8 cellular contexts compared by ENCODE assay signal in genomic region chr6:117498159-117498558, GRCh38. TPM values are rescaled to one million over a fixed set of nuclear protein-coding genes. Genes with fewer than 3 reads are reported as not detected.
DNase-seq lines count a peak whose midpoint lies in the region; ATAC-seq and TF ChIP-seq lines count a peak whose summit lies in the region.

No MANE protein-coding gene starts in this region.

- no peaks in the 10 kb centered on the region for H3K27me3 ChIP-seq in MG63

- peaks cover 2% of the 10 kb centered on the region for H3K36me3 ChIP-seq in MG63

- peaks cover 75% of the 10 kb centered on the region for H3K4me1 Mint-ChIP-seq in osteocyte (ENCODE audit: unreplicated experiment)

- TF ChIP-seq CTCF in osteocyte (IDR thresholded peaks at IDR 0.05): no peak

- H3K9me3 Mint-ChIP-seq in osteocyte (ENCODE audit: unreplicated experiment): no peaks in the 10 kb centered on the region

- H3K4me3 ChIP-seq in MG63: no peak overlapping the region

- no peaks in the 10 kb centered on the region for H3K36me3 Mint-ChIP-seq in osteocyte (ENCODE audit: unreplicated experiment)

- H3K9me3 ChIP-seq in MG63: no peaks in the 10 kb centered on the region

- H3K4me3 Mint-ChIP-seq in osteocyte (ENCODE audit: unreplicated experiment): peak overlapping the region; percentile 57

- DNase-seq in astrocyte of the hippocampus (ENCODE audit: low read depth, low spot score) (peak; percentile 67), osteocyte (ENCODE audit: extremely low spot score, unreplicated experiment) (no peak), MG63 (no peak), germinal center (ENCODE audit: low spot score) (no peak), nucleus accumbens (lab: John Stamatoyannopoulos, UW) (no peak), NCI-H1092 treated with DMSO at 0.1 percent for 48 hours (lab: John Stamatoyannopoulos, UW) (no peak)

- H3K27me3 Mint-ChIP-seq in osteocyte (ENCODE audit: unreplicated experiment): no peaks in the 10 kb centered on the region

- peak overlapping the region; percentile 99 for H3K27ac Mint-ChIP-seq in osteocyte (ENCODE audit: unreplicated experiment)

- ATAC-seq in GM19043 (IDR thresholded peaks at IDR 0.05; ENCODE audit: low read depth, unreplicated experiment) (peak; percentile 36), HG03442 (IDR thresholded peaks at IDR 0.05; ENCODE audit: unreplicated experiment) (peak; percentile 63)

RNA-seq across cellular contexts. Expression of gene DCBLD1, which starts 15.7 kb away (rescaled TPM):
- 12.2 and 14.9 TPM in 2 replicates for total RNA-seq in osteocyte
- total RNA-seq in MG63 (2014; rRNA removed; shearing (Covaris generic); ENCODE audit: low replicate concordance): 20.9 and 34.8 TPM in 2 replicates
